Comparison of ENCODE assay signal across 1 cellular context in the genomic region with DNA sequence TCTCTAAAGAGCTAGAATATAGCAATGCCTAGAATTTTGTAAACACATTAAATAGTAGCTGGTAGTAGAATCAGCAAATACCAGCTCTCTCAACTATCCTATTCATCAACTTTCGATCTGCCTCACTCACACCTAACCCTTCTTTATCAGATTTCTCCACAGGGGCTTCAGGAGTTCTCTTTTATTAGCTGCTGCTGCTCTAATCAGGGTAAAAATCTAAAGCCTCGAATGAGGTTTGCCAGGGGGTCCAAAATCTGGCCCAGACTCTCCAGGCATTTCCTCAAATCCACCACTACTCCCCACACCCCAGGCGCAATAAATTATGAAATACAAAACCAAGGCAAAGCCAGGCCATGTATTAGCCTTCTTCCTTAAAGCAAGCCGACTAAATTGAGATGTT.
TF ChIP-seq lines count a peak whose summit lies in the region.

No MANE protein-coding gene starts in this region.

TF ChIP-seq in WTC11, 78 proteins besides CTCF, POLR2A, EP300 and RAD21 (continued from another document):
- TF ChIP-seq, protein P1, sequence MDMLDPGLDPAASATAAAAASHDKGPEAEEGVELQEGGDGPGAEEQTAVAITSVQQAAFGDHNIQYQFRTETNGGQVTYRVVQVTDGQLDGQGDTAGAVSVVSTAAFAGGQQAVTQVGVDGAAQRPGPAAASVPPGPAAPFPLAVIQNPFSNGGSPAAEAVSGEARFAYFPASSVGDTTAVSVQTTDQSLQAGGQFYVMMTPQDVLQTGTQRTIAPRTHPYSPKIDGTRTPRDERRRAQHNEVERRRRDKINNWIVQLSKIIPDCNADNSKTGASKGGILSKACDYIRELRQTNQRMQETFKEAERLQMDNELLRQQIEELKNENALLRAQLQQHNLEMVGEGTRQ (CRISPR knock-in tag; IDR thresholded peaks at IDR 0.05): no peak
- TF ChIP-seq OVOL2 (CRISPR knock-in tag; IDR thresholded peaks at IDR 0.05; ENCODE audit: borderline replicate concordance) (no peak), ZBTB21 (CRISPR knock-in tag; IDR thresholded peaks at IDR 0.05; ENCODE audit: borderline replicate concordance) (no peak), KAT7 (CRISPR knock-in tag; IDR thresholded peaks at IDR 0.05; ENCODE audit: borderline replicate concordance) (no peak)
- TF ChIP-seq, protein P2, sequence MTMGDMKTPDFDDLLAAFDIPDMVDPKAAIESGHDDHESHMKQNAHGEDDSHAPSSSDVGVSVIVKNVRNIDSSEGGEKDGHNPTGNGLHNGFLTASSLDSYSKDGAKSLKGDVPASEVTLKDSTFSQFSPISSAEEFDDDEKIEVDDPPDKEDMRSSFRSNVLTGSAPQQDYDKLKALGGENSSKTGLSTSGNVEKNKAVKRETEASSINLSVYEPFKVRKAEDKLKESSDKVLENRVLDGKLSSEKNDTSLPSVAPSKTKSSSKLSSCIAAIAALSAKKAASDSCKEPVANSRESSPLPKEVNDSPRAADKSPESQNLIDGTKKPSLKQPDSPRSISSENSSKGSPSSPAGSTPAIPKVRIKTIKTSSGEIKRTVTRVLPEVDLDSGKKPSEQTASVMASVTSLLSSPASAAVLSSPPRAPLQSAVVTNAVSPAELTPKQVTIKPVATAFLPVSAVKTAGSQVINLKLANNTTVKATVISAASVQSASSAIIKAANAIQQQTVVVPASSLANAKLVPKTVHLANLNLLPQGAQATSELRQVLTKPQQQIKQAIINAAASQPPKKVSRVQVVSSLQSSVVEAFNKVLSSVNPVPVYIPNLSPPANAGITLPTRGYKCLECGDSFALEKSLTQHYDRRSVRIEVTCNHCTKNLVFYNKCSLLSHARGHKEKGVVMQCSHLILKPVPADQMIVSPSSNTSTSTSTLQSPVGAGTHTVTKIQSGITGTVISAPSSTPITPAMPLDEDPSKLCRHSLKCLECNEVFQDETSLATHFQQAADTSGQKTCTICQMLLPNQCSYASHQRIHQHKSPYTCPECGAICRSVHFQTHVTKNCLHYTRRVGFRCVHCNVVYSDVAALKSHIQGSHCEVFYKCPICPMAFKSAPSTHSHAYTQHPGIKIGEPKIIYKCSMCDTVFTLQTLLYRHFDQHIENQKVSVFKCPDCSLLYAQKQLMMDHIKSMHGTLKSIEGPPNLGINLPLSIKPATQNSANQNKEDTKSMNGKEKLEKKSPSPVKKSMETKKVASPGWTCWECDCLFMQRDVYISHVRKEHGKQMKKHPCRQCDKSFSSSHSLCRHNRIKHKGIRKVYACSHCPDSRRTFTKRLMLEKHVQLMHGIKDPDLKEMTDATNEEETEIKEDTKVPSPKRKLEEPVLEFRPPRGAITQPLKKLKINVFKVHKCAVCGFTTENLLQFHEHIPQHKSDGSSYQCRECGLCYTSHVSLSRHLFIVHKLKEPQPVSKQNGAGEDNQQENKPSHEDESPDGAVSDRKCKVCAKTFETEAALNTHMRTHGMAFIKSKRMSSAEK (CRISPR knock-in tag; IDR thresholded peaks at IDR 0.05; ENCODE audit: borderline replicate concordance): no peak
- TF ChIP-seq, protein P3, sequence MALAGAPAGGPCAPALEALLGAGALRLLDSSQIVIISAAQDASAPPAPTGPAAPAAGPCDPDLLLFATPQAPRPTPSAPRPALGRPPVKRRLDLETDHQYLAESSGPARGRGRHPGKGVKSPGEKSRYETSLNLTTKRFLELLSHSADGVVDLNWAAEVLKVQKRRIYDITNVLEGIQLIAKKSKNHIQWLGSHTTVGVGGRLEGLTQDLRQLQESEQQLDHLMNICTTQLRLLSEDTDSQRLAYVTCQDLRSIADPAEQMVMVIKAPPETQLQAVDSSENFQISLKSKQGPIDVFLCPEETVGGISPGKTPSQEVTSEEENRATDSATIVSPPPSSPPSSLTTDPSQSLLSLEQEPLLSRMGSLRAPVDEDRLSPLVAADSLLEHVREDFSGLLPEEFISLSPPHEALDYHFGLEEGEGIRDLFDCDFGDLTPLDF (CRISPR knock-in tag; IDR thresholded peaks at IDR 0.05): no peak
